In genomic region chr2:7867858-7868257, GRCh38 we compare ENCODE assay signal across 1 cellular context.
TF ChIP-seq lines count a peak whose summit lies in the region.

No MANE protein-coding gene starts in this region.

TF ChIP-seq in H1, 55 proteins besides CTCF, POLR2A, EP300 and RAD21:
- TF ChIP-seq RXRA (IDR thresholded peaks at IDR 0.05; ENCODE audit: insufficient read depth, low read depth, low read length) = no peak
- TF ChIP-seq POLR2AphosphoS5 (IDR thresholded peaks at IDR 0.05; ENCODE audit: low read depth, low read length) = no peak
- TF ChIP-seq MAFK (IDR thresholded peaks at IDR 0.05; ENCODE audit: low read depth, low read length) = no peak
- no peak for TF ChIP-seq HDAC6 (IDR thresholded peaks at IDR 0.05; ENCODE audit: low read depth, low read length)
- TF ChIP-seq CHD2 (IDR thresholded peaks at IDR 0.05; ENCODE audit: low read length) = no peak
- no peak for TF ChIP-seq CHD7 (IDR thresholded peaks at IDR 0.05; ENCODE audit: insufficient replicate concordance, low read length)
